1 cellular context compared by ENCODE assay signal in genomic region chr19:11505504-11506100, GRCh38.
TF ChIP-seq lines count a peak whose summit lies in the region.

TSS of gene ZNF653 (minus strand) at chr19:11505839. CDS start at chr19:11505786, 53 bp downstream.

TF ChIP-seq in K562, 482 proteins besides CTCF, POLR2A, EP300 and RAD21 (continued from another document and continues in another):
- TF ChIP-seq ZNF609 (CRISPR knock-in tag; IDR thresholded peaks at IDR 0.05; ENCODE audit: borderline replicate concordance) (0 out of 2 replicates have a peak, but pooled peaks have one; percentile 21), CREB1 (IDR thresholded peaks at IDR 0.05) (peak; percentile 97), CREB1 (CRISPR knock-in tag; IDR thresholded peaks at IDR 0.05) (peak; percentile 96), ZNF639 (CRISPR knock-in tag; conservative IDR thresholded peaks at IDR 0.05 in 1 of 2, IDR thresholded peaks at IDR 0.05 in 1 of 2) (peak in 1 of 2 experiments; percentile 73; a peak in 1 of 4 replicates), CREM (IDR thresholded peaks at IDR 0.05; ENCODE audit: low read depth) (peak; percentile 99), ZNF740 (CRISPR knock-in tag; IDR thresholded peaks at IDR 0.05) (peak; percentile 98), ZNF740 (tag; IDR thresholded peaks at IDR 0.05) (peak in 1 of 2 experiments; percentile 93; a peak in 2 of 4 replicates), E2F8 (IDR thresholded peaks at IDR 0.05; ENCODE audit: low read depth, partially characterized antibody) (peak; percentile 47), MYBL2 (IDR thresholded peaks at IDR 0.05; ENCODE audit: low read depth) (peak; percentile 29; the same call in 1 of the 2 replicates), MYBL2 (CRISPR knock-in tag; IDR thresholded peaks at IDR 0.05; ENCODE audit: borderline replicate concordance) (no peak), CBX8 (IDR thresholded peaks at IDR 0.05; ENCODE audit: borderline replicate concordance, extremely low read depth, low read depth, low read length, poor library complexity, severe bottlenecking) (no peak), ZBTB12 (CRISPR knock-in tag; IDR thresholded peaks at IDR 0.05) (peak; percentile 90), MNT (conservative IDR thresholded peaks at IDR 0.05) (peak in 1 of 2 experiments; percentile 73; a peak in 2 of 4 replicates), ATF1 (CRISPR knock-in tag; IDR thresholded peaks at IDR 0.05) (peak; percentile 43; the same call in 1 of the 2 replicates), ATF1 (tag; IDR thresholded peaks at IDR 0.05) (peak; percentile 96), ELF2 (CRISPR knock-in tag; IDR thresholded peaks at IDR 0.05) (peak; percentile 52; the same call in 1 of the 2 replicates), SIN3A (IDR thresholded peaks at IDR 0.05; ENCODE audit: borderline replicate concordance in 2 of 2, control insufficient read depth in 1 of 2, low read depth in 2 of 2, low read length in 2 of 2) (no peak), SMAD4 (CRISPR knock-in tag; conservative IDR thresholded peaks at IDR 0.05) (peak; percentile 54; the same call in 1 of the 2 replicates), ZNF384 (IDR thresholded peaks at IDR 0.05; ENCODE audit: low read depth, low read length) (no peak), NR2F6 (CRISPR knock-in tag; IDR thresholded peaks at IDR 0.05) (no peak), POLR2G (IDR thresholded peaks at IDR 0.05; ENCODE audit: low read depth, low read length) (peak; percentile 82), ZNF280A (IDR thresholded peaks at IDR 0.05; ENCODE audit: low read depth, partially characterized antibody) (no peak), ETS2 (tag; IDR thresholded peaks at IDR 0.05; ENCODE audit: borderline replicate concordance, poor library complexity, severe bottlenecking) (no peak), MBD2 (IDR thresholded peaks at IDR 0.05; ENCODE audit: borderline replicate concordance, low read depth) (peak; percentile 76), ELF1 (tag; IDR thresholded peaks at IDR 0.05) (peak; percentile 85), FIP1L1 (IDR thresholded peaks at IDR 0.05; ENCODE audit: low read depth, low read length, poor library complexity, severe bottlenecking) (peak; percentile 62), HCFC1 (IDR thresholded peaks at IDR 0.05; ENCODE audit: low read depth, low read length) (peak; percentile 91), ZNF184 (CRISPR knock-in tag; IDR thresholded peaks at IDR 0.05) (no peak), CEBPB (tag; IDR thresholded peaks at IDR 0.05) (no peak), NR2C1 (IDR thresholded peaks at IDR 0.05) (peak; percentile 51; the same call in 1 of the 2 replicates), NR2C1 (tag; IDR thresholded peaks at IDR 0.05) (peak; percentile 31; the same call in 1 of the 2 replicates), ZNF583 (CRISPR knock-in tag; IDR thresholded peaks at IDR 0.05) (no peak), BRF2 (IDR thresholded peaks at IDR 0.05; ENCODE audit: borderline replicate concordance, insufficient read depth, insufficient read length) (no peak), HNRNPLL (IDR thresholded peaks at IDR 0.05; ENCODE audit: low read depth, low read length, poor library complexity, severe bottlenecking) (peak; percentile 55), NR4A1 (CRISPR knock-in tag; IDR thresholded peaks at IDR 0.05) (no peak), NR4A1 (tag; IDR thresholded peaks at IDR 0.05) (no peak), PYGO2 (tag; IDR thresholded peaks at IDR 0.05) (no peak)
